ENCODE assay signal across 15 cellular contexts in genomic region chr18:62878305-62878704, GRCh38.
DNase-seq lines count a peak whose midpoint lies in the region; ATAC-seq, FAIRE-seq and TF ChIP-seq lines count a peak whose summit lies in the region.
"Had no signal": no experiment of that assay in that cellular context is flagged by ENCODE, and none has a peak within 500 bp of the region (broad histone marks: within the 10 kb centered on the region; RNA-seq: fewer than 3 reads in every experiment).

No MANE protein-coding gene starts in this region.

- H3K4me1 ChIP-seq in GM23338 (ENCODE audit: insufficient read depth) (peaks cover 67% of the 10 kb centered on the region), cardiac muscle cell (ENCODE audit: low read depth) (peaks cover 44% of the 10 kb centered on the region)

- DNase-seq in GM23338 (ENCODE audit: low spot score) = no peak
- peak; percentile 12 for DNase-seq in RPMI7951 (ENCODE audit: low read depth)
- no peak for DNase-seq in cardiac muscle cell (ENCODE audit: low read depth in 1 of 2, low spot score in 1 of 2)
- no peak for DNase-seq in progenitor cell of endocrine pancreas (ENCODE audit: low spot score, unreplicated experiment)
- no peak for DNase-seq in DMS79 (lab: John Stamatoyannopoulos, UW)
- DNase-seq in GM19240 (ENCODE audit: insufficient read length, low spot score) = no peak
- DNase-seq in GM12891 (ENCODE audit: insufficient read length, low spot score) = no peak
- no peak for DNase-seq in stimulated activated CD4-positive, alpha-beta T cell treated with anti-CD3 and anti-CD28 coated beads, Interleukin-15, amount 100 ng/mL, for 24 hours
- DNase-seq: activated CD4-positive, alpha-beta T cell treated with anti-CD3 and anti-CD28 coated beads, Interleukin-2, amount 50 U/mL, for 4 hours; amygdala; CD4-positive, CD25-positive, alpha-beta regulatory T cell; foreskin keratinocyte; natural killer cell; stomach had no signal

- no peak for TF ChIP-seq POLR2A in GM12891 (IDR thresholded peaks at IDR 0.05; ENCODE audit: low read depth, low read length)

- H3K27ac Mint-ChIP-seq in GM23338 (peak overlapping the region; percentile 81), progenitor cell of endocrine pancreas (peak overlapping the region; percentile 91)
- H3K27ac Mint-ChIP-seq: natural killer cell had no signal

- no peaks in the 10 kb centered on the region for H3K27me3 ChIP-seq in GM23338 (ENCODE audit: insufficient read depth)
- H3K27me3 ChIP-seq in cardiac muscle cell = no peaks in the 10 kb centered on the region
- H3K27me3 ChIP-seq: foreskin keratinocyte, stomach had no signal

- peak overlapping the region; percentile 97 for H3K27ac ChIP-seq in GM23338 (ENCODE audit: low read depth)
- H3K27ac ChIP-seq in cardiac muscle cell = peak overlapping the region; percentile 91
- H3K27ac ChIP-seq: foreskin keratinocyte had no signal

- no peaks in the 10 kb centered on the region for H3F3A ChIP-seq in GM23338 (replicated peaks; ENCODE audit: low read depth)

- no peak overlapping the region for H2AFZ ChIP-seq in GM23338

- H3K9me3 Mint-ChIP-seq in GM23338 (no peaks in the 10 kb centered on the region), progenitor cell of endocrine pancreas (ENCODE audit: low read depth) (no peaks in the 10 kb centered on the region)
- H3K9me3 Mint-ChIP-seq: CD4-positive, CD25-positive, alpha-beta regulatory T cell; natural killer cell had no signal

- H3K4me3 ChIP-seq in GM23338 = 0 out of 2 replicates have a peak overlapping the region, but pooled peaks have one; percentile 6
- no peak overlapping the region for H3K4me3 ChIP-seq in cardiac muscle cell
- H3K4me3 ChIP-seq: stomach had no signal

- H3K4me2 ChIP-seq in GM23338 = peak overlapping the region; percentile 48

- no peak for ATAC-seq in GM23338
- ATAC-seq: foreskin keratinocyte, natural killer cell had no signal

- no peaks in the 10 kb centered on the region for H4K20me1 ChIP-seq in GM23338 (replicated peaks; ENCODE audit: insufficient read depth)

- H3K9me2 ChIP-seq in GM23338 (ENCODE audit: insufficient read depth) = no peaks in the 10 kb centered on the region

- H3K4me1 Mint-ChIP-seq in GM23338 = peaks cover 67% of the 10 kb centered on the region
- H3K4me1 Mint-ChIP-seq in progenitor cell of endocrine pancreas (ENCODE audit: low read depth) = peaks cover 29% of the 10 kb centered on the region

- H3K27me3 Mint-ChIP-seq in GM23338 (ENCODE audit: insufficient read depth, low read depth, poor library complexity) (peaks cover 16% of the 10 kb centered on the region), progenitor cell of endocrine pancreas (no peaks in the 10 kb centered on the region)
- H3K27me3 Mint-ChIP-seq: CD4-positive, CD25-positive, alpha-beta regulatory T cell had no signal

- TF ChIP-seq CTCF in GM23338 (conservative IDR thresholded peaks at IDR 0.05; ENCODE audit: low read depth in 2 of 2) (no peak), cardiac muscle cell (IDR thresholded peaks at IDR 0.05; ENCODE audit: low read depth, low read length) (no peak), progenitor cell of endocrine pancreas (IDR thresholded peaks at IDR 0.05; ENCODE audit: unreplicated experiment) (no peak)

- H3K4me3 Mint-ChIP-seq in GM23338 (no peak overlapping the region; the same call in none of the 3 replicates), progenitor cell of endocrine pancreas (ENCODE audit: low read depth) (no peak overlapping the region)
- H3K4me3 Mint-ChIP-seq: CD4-positive, CD25-positive, alpha-beta regulatory T cell; natural killer cell had no signal

- H3K36me3 Mint-ChIP-seq in GM23338 (ENCODE audit: low read depth) (peaks cover 16% of the 10 kb centered on the region), progenitor cell of endocrine pancreas (ENCODE audit: insufficient read depth) (peaks cover 2% of the 10 kb centered on the region)
- H3K36me3 Mint-ChIP-seq: CD4-positive, CD25-positive, alpha-beta regulatory T cell; natural killer cell had no signal

- peaks cover 60% of the 10 kb centered on the region for H3K79me2 ChIP-seq in GM23338 (replicated peaks; ENCODE audit: insufficient read depth)

- no peaks in the 10 kb centered on the region for H3K36me3 ChIP-seq in GM23338 (ENCODE audit: insufficient read depth)
- no peaks in the 10 kb centered on the region for H3K36me3 ChIP-seq in cardiac muscle cell
- H3K36me3 ChIP-seq: stomach had no signal

- no peaks in the 10 kb centered on the region for H3K9me3 ChIP-seq in cardiac muscle cell (ENCODE audit: low read depth)
- H3K9me3 ChIP-seq: stomach had no signal

- FAIRE-seq in GM12891 (lab: Jason Lieb, UNC) = no peak
- FAIRE-seq: HTR-8/SVneo had no signal

TF ChIP-seq in GM23338, 12 proteins besides CTCF, POLR2A, EP300 and RAD21 (continues in another document):
- TF ChIP-seq ETS1 (IDR thresholded peaks at IDR 0.05) (no peak), ZNF114 (CRISPR knock-in tag; IDR thresholded peaks at IDR 0.05) (no peak), ZNF331 (CRISPR knock-in tag; IDR thresholded peaks at IDR 0.05; ENCODE audit: low read depth) (no peak), EZH2phosphoT487 (IDR thresholded peaks at IDR 0.05; ENCODE audit: unreplicated experiment) (no peak), NANOG (IDR thresholded peaks at IDR 0.05; ENCODE audit: borderline replicate concordance) (no peak), STAT1 (IDR thresholded peaks at IDR 0.05; ENCODE audit: unreplicated experiment) (no peak), JUNB (IDR thresholded peaks at IDR 0.05; ENCODE audit: unreplicated experiment) (no peak)

TF ChIP-seq in GM12891, 5 proteins besides CTCF, POLR2A, EP300 and RAD21:
- no peak for TF ChIP-seq POU2F2 (IDR thresholded peaks at IDR 0.05; ENCODE audit: low read depth, low read length)
- TF ChIP-seq PAX5 (IDR thresholded peaks at IDR 0.05; ENCODE audit: insufficient read depth, low read length, severe bottlenecking) = no peak
- TF ChIP-seq POLR2AphosphoS5 (IDR thresholded peaks at IDR 0.05; ENCODE audit: low read depth, low read length) = no peak
- no peak for TF ChIP-seq TAF1 (IDR thresholded peaks at IDR 0.05; ENCODE audit: low read depth, low read length)
- TF ChIP-seq SPI1 (IDR thresholded peaks at IDR 0.05; ENCODE audit: low read depth, low read length) = no peak
